10 cellular contexts compared by ENCODE assay signal in the genomic region with DNA sequence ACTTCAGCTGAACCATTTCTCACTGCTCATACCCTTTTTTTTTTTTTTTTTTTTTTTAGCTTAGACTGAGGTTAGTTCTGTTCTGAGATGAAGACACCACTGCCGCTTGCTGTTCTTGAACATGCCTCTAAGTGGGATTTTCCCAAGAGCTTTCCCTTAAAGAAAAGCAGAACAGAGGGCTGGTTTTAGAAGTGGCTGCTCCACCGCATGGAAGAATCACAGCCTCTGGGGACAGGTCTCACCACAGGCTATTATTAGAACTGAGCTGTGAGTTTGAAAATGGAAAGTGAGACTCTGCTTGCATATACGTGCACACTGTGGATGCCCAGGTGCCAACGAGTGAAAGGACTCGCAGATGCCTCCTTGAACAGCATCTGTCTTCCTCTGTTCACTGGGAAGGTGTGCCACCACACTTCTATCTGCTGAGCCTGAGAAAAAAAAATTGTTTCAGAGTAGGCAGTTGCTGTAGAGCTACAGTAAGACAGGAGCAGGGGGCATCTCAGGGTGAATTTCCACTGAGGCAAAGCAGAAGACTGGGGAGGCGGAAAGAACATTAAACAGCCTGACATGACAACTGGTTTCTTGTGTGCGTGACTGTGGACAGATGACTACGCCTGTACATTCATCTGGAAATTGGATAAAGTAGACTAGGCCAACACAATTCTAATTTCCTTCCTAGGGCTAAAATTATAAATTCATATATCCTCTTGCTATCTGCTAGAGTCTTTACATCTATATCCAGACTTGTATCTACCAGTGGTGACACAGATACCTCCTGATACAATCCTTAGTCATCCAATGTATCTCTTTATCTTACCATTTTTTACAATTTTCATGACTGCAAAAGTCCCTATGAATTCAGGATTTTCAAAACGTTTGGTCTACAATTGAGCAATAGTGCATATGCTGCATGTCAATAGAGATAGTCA.
DNase-seq lines count a peak whose midpoint lies in the region; ATAC-seq and FAIRE-seq lines count a peak whose summit lies in the region.
"Had no signal": no experiment of that assay in that cellular context is flagged by ENCODE, and none has a peak within 500 bp of the region (broad histone marks: within the 10 kb centered on the region; RNA-seq: fewer than 3 reads in every experiment).

No MANE protein-coding gene starts in this region.

- peak; percentile 77 to 85 for ATAC-seq in activated naive CD4-positive, alpha-beta T cell treated with anti-CD3 and anti-CD28 coated beads, Interleukin-2, amount 50 U/mL, for 72 hours
- ATAC-seq in HG02571 (IDR thresholded peaks at IDR 0.05; ENCODE audit: unreplicated experiment) (peak; percentile 88), HG03571 (IDR thresholded peaks at IDR 0.05; ENCODE audit: unreplicated experiment) (peak; percentile 82)
- peak; percentile 86 for ATAC-seq in stimulated activated memory B cell treated with anti-CD40 and anti-IgM and Interleukin-4, amounts not matched to agents 10 μg/mL and 1 μg/mL and 100 μg/mL, for 72 hours
- ATAC-seq: Panc1 had no signal

- H3K9me3 Mint-ChIP-seq in activated naive CD4-positive, alpha-beta T cell treated with anti-CD3 and anti-CD28 coated beads, Interleukin-2, amount 50 U/mL, for 72 hours: peaks cover 0 to 5% of the 10 kb centered on the region in 2 donors
- peaks cover 8% of the 10 kb centered on the region for H3K9me3 Mint-ChIP-seq in stimulated activated memory B cell treated with anti-CD40 and anti-IgM and Interleukin-4, amounts not matched to agents 10 μg/mL and 1 μg/mL and 100 μg/mL, for 72 hours
- H3K9me3 Mint-ChIP-seq: activated naive CD4-positive, alpha-beta T cell treated with anti-CD3 and anti-CD28 coated beads, Interleukin-2, amount 50 U/mL, for 24 hours had no signal

- H3K27ac Mint-ChIP-seq in activated naive CD4-positive, alpha-beta T cell treated with anti-CD3 and anti-CD28 coated beads, Interleukin-2, amount 50 U/mL, for 72 hours: peak overlapping the region; percentile 81 to 89
- H3K27ac Mint-ChIP-seq in stimulated activated memory B cell treated with anti-CD40 and anti-IgM and Interleukin-4, amounts not matched to agents 10 μg/mL and 1 μg/mL and 100 μg/mL, for 72 hours: peak overlapping the region; percentile 83
- H3K27ac Mint-ChIP-seq: activated naive CD4-positive, alpha-beta T cell treated with anti-CD3 and anti-CD28 coated beads, Interleukin-2, amount 50 U/mL, for 24 hours had no signal

- H3K27me3 Mint-ChIP-seq in stimulated activated memory B cell treated with anti-CD40 and anti-IgM and Interleukin-4, amounts not matched to agents 10 μg/mL and 1 μg/mL and 100 μg/mL, for 72 hours: no peaks in the 10 kb centered on the region
- H3K27me3 Mint-ChIP-seq: activated naive CD4-positive, alpha-beta T cell treated with anti-CD3 and anti-CD28 coated beads, Interleukin-2, amount 50 U/mL, for 24 hours had no signal

- no peaks in the 10 kb centered on the region for H3K36me3 Mint-ChIP-seq in activated naive CD4-positive, alpha-beta T cell treated with anti-CD3 and anti-CD28 coated beads, Interleukin-2, amount 50 U/mL, for 72 hours
- H3K36me3 Mint-ChIP-seq in stimulated activated memory B cell treated with anti-CD40 and anti-IgM and Interleukin-4, amounts not matched to agents 10 μg/mL and 1 μg/mL and 100 μg/mL, for 72 hours: no peaks in the 10 kb centered on the region
- H3K36me3 Mint-ChIP-seq: activated naive CD4-positive, alpha-beta T cell treated with anti-CD3 and anti-CD28 coated beads, Interleukin-2, amount 50 U/mL, for 24 hours had no signal

- peaks cover 8% of the 10 kb centered on the region for H3K4me1 Mint-ChIP-seq in stimulated activated memory B cell treated with anti-CD40 and anti-IgM and Interleukin-4, amounts not matched to agents 10 μg/mL and 1 μg/mL and 100 μg/mL, for 72 hours

- FAIRE-seq in frontal cortex (lab: Jason Lieb, UNC): no peak

- no peak overlapping the region for H3K4me3 Mint-ChIP-seq in stimulated activated memory B cell treated with anti-CD40 and anti-IgM and Interleukin-4, amounts not matched to agents 10 μg/mL and 1 μg/mL and 100 μg/mL, for 72 hours
- H3K4me3 Mint-ChIP-seq: activated naive CD4-positive, alpha-beta T cell treated with anti-CD3 and anti-CD28 coated beads, Interleukin-2, amount 50 U/mL, for 24 hours had no signal

- peak; percentile 26 to 59 for DNase-seq in activated naive CD4-positive, alpha-beta T cell treated with anti-CD3 and anti-CD28 coated beads, Interleukin-2, amount 50 U/mL, for 72 hours (ENCODE audit: low spot score in 2 of 2)
- DNase-seq in activated naive CD4-positive, alpha-beta T cell treated with anti-CD3 and anti-CD28 coated beads, Interleukin-2, amount 50 U/mL, for 16 hours: no peak
- DNase-seq in frontal cortex (ENCODE audit: low spot score in 2 of 2) (no peak), NCI-H1105 (lab: John Stamatoyannopoulos, UW) (no peak)
- DNase-seq in activated effector memory CD4-positive, alpha-beta T cell treated with Interleukin-2 at 50 U/mL for 16 hours: no peak

Comparison
In these comparisons a context has a peak if more than half of its experiments do, and no peak if none do; other contexts are left out.
1. DNase-seq: peak in activated naive CD4-positive, alpha-beta T cell treated with anti-CD3 and anti-CD28 coated beads, Interleukin-2, amount 50 U/mL, for 72 hours (2 of 2); none in activated naive CD4-positive, alpha-beta T cell treated with anti-CD3 and anti-CD28 coated beads, Interleukin-2, amount 50 U/mL, for 16 hours (single experiment), frontal cortex (0 of 2), activated effector memory CD4-positive, alpha-beta T cell treated with Interleukin-2 at 50 U/mL for 16 hours (single experiment) and NCI-H1105 (single experiment).
2. Peak in every context shown above with its lines, with median percentiles within 50 percentile points of each other: ATAC-seq.